In genomic region chr12:12713932-12714275, GRCh38 we compare ENCODE assay signal across 8 cellular contexts. TPM values are rescaled to one million over a fixed set of nuclear protein-coding genes. Genes with fewer than 3 reads are reported as not detected.
DNase-seq lines count a peak whose midpoint lies in the region; ATAC-seq, FAIRE-seq and TF ChIP-seq lines count a peak whose summit lies in the region.

No MANE protein-coding gene starts in this region.

- H3K9me3 Mint-ChIP-seq in CD8-positive, alpha-beta memory T cell, result peaks cover 0 to 3% (median 0%) of the 10 kb centered on the region in 5 donors

- peak overlapping the region; percentile 98 for H3K27ac ChIP-seq in CD8-positive, alpha-beta memory T cell (ENCODE audit: low read depth, low read length)
- H3K27ac ChIP-seq in OCI-LY7 (ENCODE audit: low read depth, low read length, poor library complexity, severe bottlenecking) (peak overlapping the region; percentile 98), endothelial cell of umbilical vein (ENCODE audit: insufficient read depth, low read depth, low read length) (peak overlapping the region; percentile 66), prostate gland (peak overlapping the region; percentile 100)

- no peaks in the 10 kb centered on the region for H3K27me3 ChIP-seq in CD8-positive, alpha-beta memory T cell (ENCODE audit: insufficient read depth, low read length, poor library complexity, severe bottlenecking)
- H3K27me3 ChIP-seq in endothelial cell of umbilical vein (ENCODE audit: control insufficient read depth in 2 of 2, insufficient read depth in 2 of 2, low read length in 2 of 2), result no peaks in the 10 kb centered on the region
- H3K27me3 ChIP-seq in prostate gland (replicated peaks; ENCODE audit: insufficient read depth), result no peaks in the 10 kb centered on the region

- BruUV-seq in OCI-LY7 (replicated peaks; lab: Mats Ljungman, UMichigan), result no TSS peak
- BruUV-seq in endothelial cell of umbilical vein (replicated peaks; lab: Mats Ljungman, UMichigan), result no TSS peak

- WGBS in prostate gland, result 11% methylated on average over 2 of the region's 2 CpGs

- intact Hi-C loops in OCI-LY7 (cut with micrococcal nuclease; ENCODE audit: unreplicated experiment) (no loop called here), endothelial cell of umbilical vein (cut with micrococcal nuclease) (loop anchor here (2.0 kb wide), 1 partner anchor 17 kb away; the partner anchor contains the start of gene GPR19), prostate gland (cut with DNase I) (no loop called here)

- H3K36me3 Mint-ChIP-seq in CD8-positive, alpha-beta memory T cell, result peaks cover 9 to 47% (median 14%) of the 10 kb centered on the region in 3 donors

- DNase-seq in CD8-positive, alpha-beta memory T cell, result no peak
- no peak for DNase-seq in OCI-LY7 (ENCODE audit: low spot score)
- no peak for DNase-seq in endothelial cell of umbilical vein (ENCODE audit: low read depth, low spot score)
- DNase-seq in prostate gland (ENCODE audit: low spot score), result no peak
- DNase-seq in NCI-H1436 treated with DMSO at 0.1 percent for 48 hours (lab: John Stamatoyannopoulos, UW), result no peak
- no peak for DNase-seq in frontal cortex (ENCODE audit: low spot score in 2 of 2)
- DNase-seq in activated gamma-delta T cell (lab: John Stamatoyannopoulos, UW), result no peak

- TF ChIP-seq POLR2A in endothelial cell of umbilical vein (IDR thresholded peaks at IDR 0.05; ENCODE audit: low read depth, low read length) (no peak), prostate gland (IDR thresholded peaks at IDR 0.05) (no peak)

- no peaks in the 10 kb centered on the region for H3K9me1 ChIP-seq in endothelial cell of umbilical vein (replicated peaks; ENCODE audit: control insufficient read depth, extremely low read depth, insufficient read depth, low read length)

- peaks cover 16% of the 10 kb centered on the region for H3K79me2 ChIP-seq in OCI-LY7 (ENCODE audit: insufficient read depth, low read depth, low read length)
- peaks cover 18% of the 10 kb centered on the region for H3K79me2 ChIP-seq in endothelial cell of umbilical vein (ENCODE audit: control insufficient read depth, insufficient read depth, low read length)

- H3K4me1 ChIP-seq in CD8-positive, alpha-beta memory T cell (ENCODE audit: insufficient read depth, low read length), result peaks cover 20% of the 10 kb centered on the region
- peaks cover 34% of the 10 kb centered on the region for H3K4me1 ChIP-seq in OCI-LY7 (ENCODE audit: insufficient read depth, low read length, poor library complexity, severe bottlenecking)
- H3K4me1 ChIP-seq in endothelial cell of umbilical vein (ENCODE audit: control insufficient read depth, extremely low read depth, insufficient read depth, low read length), result peaks cover 28% of the 10 kb centered on the region
- peaks cover 6% of the 10 kb centered on the region for H3K4me1 ChIP-seq in prostate gland (replicated peaks)

- H3K27me3 Mint-ChIP-seq in CD8-positive, alpha-beta memory T cell, result peaks cover 0 to 2% of the 10 kb centered on the region in 2 donors

- H3K4me3 ChIP-seq in CD8-positive, alpha-beta memory T cell (ENCODE audit: low read length), result peak overlapping the region; percentile 96
- peak overlapping the region; percentile 88 for H3K4me3 ChIP-seq in OCI-LY7 (ENCODE audit: low read depth, low read length, poor library complexity, severe bottlenecking)
- peak overlapping the region in 2 of 3 experiments; percentile 20 to 35 for H3K4me3 ChIP-seq in endothelial cell of umbilical vein (replicated peaks in 1 of 3; ENCODE audit: insufficient read depth in 1 of 3, low read depth in 1 of 3, low read length in 3 of 3)
- peak overlapping the region; percentile 4 to 24 for H3K4me3 ChIP-seq in prostate gland

- peak overlapping the region; percentile 64 for H3K9ac ChIP-seq in endothelial cell of umbilical vein (replicated peaks; ENCODE audit: extremely low read depth, insufficient read depth, low read length)

- H3K4me1 Mint-ChIP-seq in CD8-positive, alpha-beta memory T cell, result peaks cover 46 to 52% (median 52%) of the 10 kb centered on the region in 3 donors

- CTCF ChIA-PET in CD8-positive, alpha-beta memory T cell (lab: Charles Lee), result interaction anchor here (1.0 to 5.7 kb wide), 13 partner anchors 10 to 361 kb away, joined by 3 to 56 read pairs (median 6); partner anchors contain the start of genes BORCS5 and GPR19
- CTCF ChIA-PET in OCI-LY7 (lab: Charles Lee; ENCODE audit: unreplicated experiment) (no interaction called here), endothelial cell of umbilical vein (lab: Charles Lee) (interaction anchor here (0.7 to 4.2 kb wide), 6 partner anchors 8 to 379 kb away, joined by 3 to 52 read pairs (median 4); no protein-coding TSS in a partner anchor)

- H3K4me2 ChIP-seq in OCI-LY7 (ENCODE audit: low read length), result peak overlapping the region; percentile 94
- peak overlapping the region; percentile 73 for H3K4me2 ChIP-seq in endothelial cell of umbilical vein (ENCODE audit: insufficient read depth, low read length)

- peaks cover 12% of the 10 kb centered on the region for H3K36me3 ChIP-seq in CD8-positive, alpha-beta memory T cell (ENCODE audit: insufficient read depth, low read length)
- H3K36me3 ChIP-seq in OCI-LY7 (ENCODE audit: insufficient read depth, low read length) (peaks cover 7% of the 10 kb centered on the region), endothelial cell of umbilical vein (ENCODE audit: control insufficient read depth in 2 of 2, extremely low read depth in 1 of 2, insufficient read depth in 2 of 2, low read length in 2 of 2) (peaks cover 1 to 2% of the 10 kb centered on the region in 2 experiments), prostate gland (no peaks in the 10 kb centered on the region)

- no peaks in the 10 kb centered on the region for H4K20me1 ChIP-seq in OCI-LY7 (ENCODE audit: insufficient read depth, low read length)
- H4K20me1 ChIP-seq in endothelial cell of umbilical vein (replicated peaks; ENCODE audit: control insufficient read depth, extremely low read depth, insufficient read depth, low read length), result no peaks in the 10 kb centered on the region

- no peak for TF ChIP-seq CTCF in OCI-LY7 (conservative IDR thresholded peaks at IDR 0.05; ENCODE audit: low read length)
- no peak for TF ChIP-seq CTCF in endothelial cell of umbilical vein (IDR thresholded peaks at IDR 0.05; ENCODE audit: extremely low read depth in 1 of 2, insufficient read depth in 1 of 2, low read depth in 1 of 2, low read length in 2 of 2)
- no peak for TF ChIP-seq CTCF in prostate gland (IDR thresholded peaks at IDR 0.05)

- FAIRE-seq in endothelial cell of umbilical vein (lab: Jason Lieb, UNC), result no peak
- no peak for FAIRE-seq in frontal cortex (lab: Jason Lieb, UNC)

- POLR2A ChIA-PET in CD8-positive, alpha-beta memory T cell (lab: Charles Lee), result interaction anchor here (0.7 to 6.8 kb wide), 12 partner anchors 8 to 364 kb away, joined by 3 to 197 read pairs (median 4); partner anchors contain the start of genes BORCS5, DUSP16, GPR19 and MANSC1
- POLR2A ChIA-PET in OCI-LY7 (lab: Charles Lee), result interaction anchor here (0.9 to 4.0 kb wide), 7 partner anchors 9 to 23 kb away, joined by 3 to 44 read pairs (median 4); partner anchors contain the start of gene GPR19
- POLR2A ChIA-PET in endothelial cell of umbilical vein (lab: Charles Lee), result no interaction called here

- H3K4me3 Mint-ChIP-seq in CD8-positive, alpha-beta memory T cell, result peak overlapping the region; percentile 90 to 96 (median 93)

- no peaks in the 10 kb centered on the region for H3K9me3 ChIP-seq in CD8-positive, alpha-beta memory T cell (ENCODE audit: low read length)
- H3K9me3 ChIP-seq in OCI-LY7 (ENCODE audit: low read length) (no peaks in the 10 kb centered on the region), endothelial cell of umbilical vein (replicated peaks; ENCODE audit: control insufficient read depth, insufficient read depth, low read length) (no peaks in the 10 kb centered on the region), prostate gland (no peaks in the 10 kb centered on the region)

- dilution Hi-C loops in endothelial cell of umbilical vein (cut with MboI; ENCODE audit: extremely low pct_ligation_motif_present, low sequenced_read_pairs), result no loop called here

- peak overlapping the region; percentile 96 to 99 (median 96) for H3K27ac Mint-ChIP-seq in CD8-positive, alpha-beta memory T cell

- no peak overlapping the region; the same call in 1 of the 2 replicates for H2AFZ ChIP-seq in OCI-LY7 (ENCODE audit: low read length)
- peak overlapping the region; percentile 90 for H2AFZ ChIP-seq in endothelial cell of umbilical vein (ENCODE audit: low read depth, low read length)

- H3K9me2 ChIP-seq in OCI-LY7 (ENCODE audit: insufficient read depth, low read length), result no peaks in the 10 kb centered on the region

- ATAC-seq in GM18867 (IDR thresholded peaks at IDR 0.05; ENCODE audit: unreplicated experiment), result no peak

RNA-seq across cellular contexts. Expression of gene CDKN1B, which starts 3.3 kb away (rescaled TPM):
- 10 to 100 TPM; 47.1 to 48.7 TPM for total RNA-seq in CD8-positive, alpha-beta memory T cell
- polyA plus RNA-seq in CD8-positive, alpha-beta memory T cell, result 10.0 TPM
- total RNA-seq in OCI-LY7 (2014; rRNA removed; shearing (Covaris generic)), result 59.4 and 65.7 TPM in 2 replicates
- total RNA-seq in OCI-LY7 (2022), result 45.3 and 54.7 TPM in 2 replicates
- 32.0 and 40.8 TPM in 2 replicates for total RNA-seq in endothelial cell of umbilical vein
- polyA plus RNA-seq in endothelial cell of umbilical vein, result 10.4 and 12.7 TPM in 2 replicates
- 10.3 and 13.1 TPM in 2 replicates for polyA plus RNA-seq in endothelial cell of umbilical vein (2011; cell fraction: cytosol; rRNA removed)
- polyA plus RNA-seq in endothelial cell of umbilical vein (2011; cell fraction: nucleus; rRNA removed), result 16.6 and 24.8 TPM in 2 replicates
- 13.5 and 14.5 TPM in 2 replicates for polyA plus RNA-seq in endothelial cell of umbilical vein (2012)
- 11.5 and 16.7 TPM in 2 replicates for polyA minus RNA-seq in endothelial cell of umbilical vein
- polyA minus RNA-seq in endothelial cell of umbilical vein (2011; cell fraction: cytosol; rRNA and poly(A)+ RNA removed), result 26.1 TPM
- polyA minus RNA-seq in endothelial cell of umbilical vein (2011; cell fraction: nucleus; rRNA and poly(A)+ RNA removed), result 29.4 and 36.6 TPM in 2 replicates
- 100 to 1,000 TPM in 1 of 2 donors, 10 to 100 TPM in 1; 73.5 to 110 TPM for total RNA-seq in prostate gland
- total RNA-seq in frontal cortex, result 151 TPM

RNA-seq across cellular contexts. Expression of gene GPR19, which starts 17.9 kb away (rescaled TPM):
- 1 to 10 TPM; 9.1 TPM for total RNA-seq in CD8-positive, alpha-beta memory T cell
- polyA plus RNA-seq in CD8-positive, alpha-beta memory T cell, result 1.3 TPM
- total RNA-seq in OCI-LY7 (2014; rRNA removed; shearing (Covaris generic)), result 13.6 and 17.3 TPM in 2 replicates
- total RNA-seq in OCI-LY7 (2022) (16.9 and 24.2 TPM in 2 replicates), endothelial cell of umbilical vein (0.37 and 0.40 TPM in 2 replicates), prostate gland (not detected), frontal cortex (32.2 TPM)
- 0.35 and 0.70 TPM in 2 replicates for polyA plus RNA-seq in endothelial cell of umbilical vein
- 0.30 and 0.61 TPM in 2 replicates for polyA plus RNA-seq in endothelial cell of umbilical vein (2011; cell fraction: cytosol; rRNA removed)
- 1.3 and 1.7 TPM in 2 replicates for polyA plus RNA-seq in endothelial cell of umbilical vein (2011; cell fraction: nucleus; rRNA removed)
- polyA plus RNA-seq in endothelial cell of umbilical vein (2012), result 0.37 and 0.40 TPM in 2 replicates
- polyA minus RNA-seq in endothelial cell of umbilical vein, result 0.93 and 3.3 TPM in 2 replicates
- polyA minus RNA-seq in endothelial cell of umbilical vein (2011; cell fraction: cytosol; rRNA and poly(A)+ RNA removed), result not detected
- 0.58 TPM in 1 of 2 replicates, not detected in the other for polyA minus RNA-seq in endothelial cell of umbilical vein (2011; cell fraction: nucleus; rRNA and poly(A)+ RNA removed)

Comparison
In these comparisons a context has a peak if more than half of its experiments do, and no peak if none do; other contexts are left out.
1. H3K4me3 ChIP-seq: peak in every context shown above with its lines; median percentile 96 in CD8-positive, alpha-beta memory T cell; 88 in OCI-LY7; 28 in endothelial cell of umbilical vein; 14 in prostate gland.